In genomic region chr9:82729141-82729540, GRCh38 we compare ENCODE assay signal across 29 cellular contexts.
"Had no signal": no experiment of that assay in that cellular context is flagged by ENCODE, and none has a peak within 500 bp of the region (broad histone marks: within the 10 kb centered on the region; RNA-seq: fewer than 3 reads in every experiment).

No MANE protein-coding gene starts in this region.

- H3K27me3 ChIP-seq: stomach, suprapubic skin, testis, thyroid gland, tibial artery, tibial nerve, transverse colon, upper lobe of left lung, upper lobe of right lung, uterus, vagina had no signal

- H3K4me3 Mint-ChIP-seq: stimulated activated effector memory CD8-positive, alpha-beta T cell treated with anti-CD3 and anti-CD28 coated beads, Interleukin-12 subunit alpha, Interleukin-12 subunit beta, amount 100 ng/mL, for 72 hours; stimulated activated memory B cell treated with anti-CD40 and anti-IgM and Interleukin-4, amounts not matched to agents 10 μg/mL and 1 μg/mL and 100 μg/mL, for 72 hours; stimulated activated naive B cell treated with anti-CD40 and anti-IgM and Interleukin-4, amounts not matched to agents 10 μg/mL and 1 μg/mL and 100 μg/mL, for 72 hours; stimulated activated naive CD8-positive, alpha-beta T cell treated with anti-CD3 and anti-CD28 coated beads, Interleukin-15, amount 100 ng/mL, for 72 hours; stimulated activated naive CD8-positive, alpha-beta T cell treated with anti-CD3 and anti-CD28 coated beads, Interleukin-15, Interleukin-2, amounts not matched to agents 100 ng/mL and 50 ng/mL, for 24 hours; type B pancreatic cell had no signal

- H3K27ac Mint-ChIP-seq: stimulated activated effector memory CD8-positive, alpha-beta T cell treated with anti-CD3 and anti-CD28 coated beads, Interleukin-12 subunit alpha, Interleukin-12 subunit beta, amount 100 ng/mL, for 72 hours; stimulated activated memory B cell treated with anti-CD40 and anti-IgM and Interleukin-4, amounts not matched to agents 10 μg/mL and 1 μg/mL and 100 μg/mL, for 72 hours; stimulated activated naive CD8-positive, alpha-beta T cell treated with anti-CD3 and anti-CD28 coated beads, Interleukin-15, amount 100 ng/mL, for 72 hours; stimulated activated naive CD8-positive, alpha-beta T cell treated with anti-CD3 and anti-CD28 coated beads, Interleukin-15, Interleukin-2, amounts not matched to agents 100 ng/mL and 50 ng/mL, for 24 hours; type B pancreatic cell had no signal

- H3K36me3 ChIP-seq: stomach, suprapubic skin, thoracic aorta, thyroid gland, tibial artery, tibial nerve, transverse colon, upper lobe of left lung, upper lobe of right lung, uterus, vagina had no signal

- H3K9me3 Mint-ChIP-seq: stimulated activated memory B cell treated with anti-CD40 and anti-IgM and Interleukin-4, amounts not matched to agents 10 μg/mL and 1 μg/mL and 100 μg/mL, for 72 hours had no signal

- FAIRE-seq: urothelium cell line had no signal

- H3K27me3 Mint-ChIP-seq: stimulated activated memory B cell treated with anti-CD40 and anti-IgM and Interleukin-4, amounts not matched to agents 10 μg/mL and 1 μg/mL and 100 μg/mL, for 72 hours; stimulated activated naive B cell treated with anti-CD40 and anti-IgM and Interleukin-4, amounts not matched to agents 10 μg/mL and 1 μg/mL and 100 μg/mL, for 72 hours; stimulated activated naive CD8-positive, alpha-beta T cell treated with anti-CD3 and anti-CD28 coated beads, Interleukin-15, amount 100 ng/mL, for 72 hours; stimulated activated naive CD8-positive, alpha-beta T cell treated with anti-CD3 and anti-CD28 coated beads, Interleukin-15, Interleukin-2, amounts not matched to agents 100 ng/mL and 50 ng/mL, for 24 hours; type B pancreatic cell had no signal

- H3K4me1 ChIP-seq: stomach, suprapubic skin, testis, thyroid gland, tibial artery, tibial nerve, upper lobe of left lung, upper lobe of right lung, uterus, vagina had no signal

- H3K4me3 ChIP-seq: stomach, suprapubic skin, testis, thoracic aorta, thyroid gland, tibial artery, tibial nerve, transverse colon, upper lobe of left lung, upper lobe of right lung, uterus, vagina had no signal

- DNase-seq: stimulated activated CD4-positive, alpha-beta T cell treated with anti-CD3 and anti-CD28 coated beads, Interleukin-2, amount 100 ng/mL, for 48 hours; stimulated activated CD4-positive, alpha-beta T cell treated with anti-CD3 and anti-CD28 coated beads, Interleukin-4, amount 100 ng/mL, for 1 hour; stimulated activated CD4-positive, alpha-beta T cell treated with anti-CD3 and anti-CD28 coated beads, Interleukin-4, amount 100 ng/mL, for 24 hours; stimulated activated CD4-positive, alpha-beta T cell treated with anti-CD3 and anti-CD28 coated beads, Interleukin-4, amount 100 ng/mL, for 4 hours; stimulated activated CD8-positive, alpha-beta memory T cell treated with anti-CD3 and anti-CD28 coated beads, Interleukin-4, amount 100 ng/mL, for 48 hours; stimulated activated naive B cell treated with anti-CD40 and anti-IgM and Interleukin-4, amounts not matched to agents 10 μg/mL and 1 μg/mL and 100 μg/mL, for 72 hours; stimulated activated naive CD4-positive, alpha-beta T cell; stimulated activated naive CD4-positive, alpha-beta T cell treated with Interleukin-2 at 50 U/mL for 16 hours; stimulated activated naive CD8-positive, alpha-beta T cell treated with anti-CD3 and anti-CD28 coated beads, Interleukin-15, amount 100 ng/mL, for 72 hours; stimulated activated naive CD8-positive, alpha-beta T cell treated with anti-CD3 and anti-CD28 coated beads, Interleukin-15, Interleukin-2, amounts not matched to agents 100 U/mL and 50 U/mL, for 24 hours; stomach; substantia nigra; testis; thyroid gland; tibial artery; transverse colon; trophoblast cell; upper lobe of left lung; upper lobe of right lung; uterus had no signal

- H3K36me3 Mint-ChIP-seq: stimulated activated effector memory CD8-positive, alpha-beta T cell treated with anti-CD3 and anti-CD28 coated beads, Interleukin-12 subunit alpha, Interleukin-12 subunit beta, amount 100 ng/mL, for 72 hours; stimulated activated memory B cell treated with anti-CD40 and anti-IgM and Interleukin-4, amounts not matched to agents 10 μg/mL and 1 μg/mL and 100 μg/mL, for 72 hours; type B pancreatic cell had no signal

- ATAC-seq: stimulated activated effector memory CD8-positive, alpha-beta T cell treated with anti-CD3 and anti-CD28 coated beads, Interleukin-12 subunit alpha, Interleukin-12 subunit beta, amount 100 ng/mL, for 72 hours; stimulated activated memory B cell treated with anti-CD40 and anti-IgM and Interleukin-4, amounts not matched to agents 10 μg/mL and 1 μg/mL and 100 μg/mL, for 72 hours; stimulated activated naive CD8-positive, alpha-beta T cell treated with anti-CD3 and anti-CD28 coated beads, Interleukin-15, amount 100 ng/mL, for 72 hours; stimulated activated naive CD8-positive, alpha-beta T cell treated with anti-CD3 and anti-CD28 coated beads, Interleukin-15, Interleukin-2, amounts not matched to agents 100 U/mL and 50 U/mL, for 24 hours; upper lobe of right lung had no signal

- H3K9me3 ChIP-seq: stomach, suprapubic skin, testis, thoracic aorta, thyroid gland, tibial artery, tibial nerve, transverse colon, upper lobe of left lung, upper lobe of right lung, uterus, vagina had no signal

- H3K27ac ChIP-seq: stomach, suprapubic skin, testis, thoracic aorta, thyroid gland, tibial artery, tibial nerve, transverse colon, upper lobe of left lung, upper lobe of right lung, uterus, vagina had no signal

- H3K4me1 Mint-ChIP-seq: stimulated activated effector memory CD8-positive, alpha-beta T cell treated with anti-CD3 and anti-CD28 coated beads, Interleukin-12 subunit alpha, Interleukin-12 subunit beta, amount 100 ng/mL, for 72 hours; stimulated activated memory B cell treated with anti-CD40 and anti-IgM and Interleukin-4, amounts not matched to agents 10 μg/mL and 1 μg/mL and 100 μg/mL, for 72 hours; stimulated activated naive CD8-positive, alpha-beta T cell treated with anti-CD3 and anti-CD28 coated beads, Interleukin-15, amount 100 ng/mL, for 72 hours had no signal
